ENCODE assay signal across 3 cellular contexts in genomic region chr17:53218723-53219122, GRCh38.
A peak's percentile ranks its signal among the peaks of the same experiment; 100 is the strongest.
TF ChIP-seq lines count a peak whose summit lies in the region.

No MANE protein-coding gene starts in this region.

TF ChIP-seq in A549, 52 proteins besides CTCF, POLR2A, EP300 and RAD21:
- TF ChIP-seq RCOR1 (IDR thresholded peaks at IDR 0.05; ENCODE audit: low read depth, low read length): no peak
- TF ChIP-seq KDM5A (IDR thresholded peaks at IDR 0.05): no peak
- no peak for TF ChIP-seq RARB (CRISPR knock-in tag; IDR thresholded peaks at IDR 0.05)
- TF ChIP-seq ESRRA (IDR thresholded peaks at IDR 0.05; ENCODE audit: borderline replicate concordance, low read length): no peak
- peak; percentile 86 for TF ChIP-seq MAFK (IDR thresholded peaks at IDR 0.05; ENCODE audit: partially characterized antibody)
TF ChIP-seq in A549: peak in this region for 1.

TF ChIP-seq in IMR-90, 13 proteins besides CTCF, POLR2A, EP300 and RAD21:
- no peak for TF ChIP-seq ELK1 (IDR thresholded peaks at IDR 0.05; ENCODE audit: borderline replicate concordance, low read depth, low read length)
- TF ChIP-seq MAFK (IDR thresholded peaks at IDR 0.05; ENCODE audit: low read depth, low read length): peak; percentile 88

TF ChIP-seq in H1, 55 proteins besides CTCF, POLR2A, EP300 and RAD21:
- TF ChIP-seq USF2 (IDR thresholded peaks at IDR 0.05; ENCODE audit: low read length): no peak
- no peak for TF ChIP-seq CBX5 (IDR thresholded peaks at IDR 0.05; ENCODE audit: low read depth, low read length)
- no peak for TF ChIP-seq SIRT6 (IDR thresholded peaks at IDR 0.05; ENCODE audit: low read length)
- peak; percentile 45; the same call in 1 of the 2 replicates for TF ChIP-seq MAFK (IDR thresholded peaks at IDR 0.05; ENCODE audit: low read depth, low read length)
- TF ChIP-seq E2F6 (IDR thresholded peaks at IDR 0.05): no peak
